35 cellular contexts compared by ENCODE assay signal in genomic region chr10:11827006-11827405, GRCh38.
"Had no signal": no experiment of that assay in that cellular context is flagged by ENCODE, and none has a peak within 500 bp of the region (broad histone marks: within the 10 kb centered on the region; RNA-seq: fewer than 3 reads in every experiment).

No MANE protein-coding gene starts in this region.

- H3K27ac Mint-ChIP-seq: activated B cell treated with CpG ODN at 0.5 μM for 24 hours; activated CD4-positive, alpha-beta memory T cell treated with anti-CD3 and anti-CD28 coated beads for 36 hours; activated CD8-positive, alpha-beta memory T cell treated with anti-CD3 and anti-CD28 coated beads, Interleukin-2, amount 10 ng/mL, durations not matched to agents 7 days and 5 days; activated naive CD8-positive, alpha-beta T cell treated with anti-CD3 and anti-CD28 coated beads for 36 hours; activated T-cell treated with anti-CD3 and anti-CD28 coated beads, Interleukin-2, amount 50 U/mL, for 72 hours; activated T-helper 17 cell treated with anti-CD3 and anti-CD28 coated beads, Interleukin-2, amount 50 U/mL, for 72 hours; T-helper 1 cell treated with Interleukin-12 subunit alpha and Interleukin-12 subunit beta and Interleukin-4 antibody, amounts not matched to agents 30 μg/mL and 1 μg/mL, for 36 hours; T-helper 2 cell treated with Interferon-gamma antibody and Interleukin-4, amounts not matched to agents 5 μg/mL and 100 μg/mL, for 36 hours had no signal

- H3K27ac ChIP-seq: brain microvascular endothelial cell, KMS-11, SJSA1 had no signal

- H3K9me3 ChIP-seq: SK-N-SH had no signal

- H3K27me3 ChIP-seq: brain microvascular endothelial cell had no signal

- DNase-seq: activated B cell treated with CpG ODN at 0.5 μM for 24 hours; activated CD4-positive, alpha-beta memory T cell treated with anti-CD3 and anti-CD28 coated beads for 36 hours; activated CD4-positive, alpha-beta T cell treated with anti-CD3 and anti-CD28 coated beads for 4 hours; activated CD4-positive, alpha-beta T cell treated with anti-CD3 and anti-CD28 coated beads, Interleukin-2, amount 50 U/mL, for 1 hour; activated CD4-positive, CD25-positive, alpha-beta regulatory T cell treated with anti-CD3 and anti-CD28 coated beads, Interleukin-2, amount 50 U/mL, for 72 hours; activated CD8-positive, alpha-beta memory T cell treated with anti-CD3 and anti-CD28 coated beads for 24 hours; activated CD8-positive, alpha-beta memory T cell treated with anti-CD3 and anti-CD28 coated beads, Interleukin-2, amount 10 ng/mL, durations not matched to agents 7 days and 5 days; activated CD8-positive, alpha-beta memory T cell treated with anti-CD3 and anti-CD28 coated beads, Interleukin-2, amount 50 U/mL, for 48 hours; activated effector memory CD4-positive, alpha-beta T cell treated with anti-CD3 and anti-CD28 coated beads, Interleukin-2, amount 50 U/mL, for 16 hours; activated naive CD4-positive, alpha-beta T cell; activated naive CD4-positive, alpha-beta T cell treated with anti-CD3 and anti-CD28 coated beads, Interleukin-2, amount 50 U/mL, for 16 hours; activated naive CD8-positive, alpha-beta T cell treated with anti-CD3 and anti-CD28 coated beads for 36 hours; activated T-cell treated with anti-CD3 and anti-CD28 coated beads, Interleukin-2, amount 50 U/mL, for 72 hours; amniotic stem cell; aorta; brain microvascular endothelial cell; central memory CD4-positive, alpha-beta T cell; MM.1S; MV-4-11; NCI-H1092; NCI-H1436 treated with DMSO at 0.1 percent for 48 hours; NCI-H1694 treated with DMSO at 0.1 percent for 48 hours; NCI-H2029; NCI-H2171; NCI-H510A; NCI-H526; NCI-H748 treated with DMSO at 0.1 percent for 48 hours; NK-92 treated with Interleukin-12 subunit alpha and Interleukin-12 subunit beta, amount 100 ng/mL, for 24 hours; SHP77 treated with DMSO at 0.1 percent for 48 hours; SK-N-SH had no signal

- H3K4me1 Mint-ChIP-seq: activated T-helper 17 cell treated with anti-CD3 and anti-CD28 coated beads, Interleukin-2, amount 50 U/mL, for 72 hours had no signal

- H3K36me3 ChIP-seq: brain microvascular endothelial cell had no signal

- H3K4me2 ChIP-seq: KMS-11, SK-N-SH had no signal

- ATAC-seq: activated CD8-positive, alpha-beta memory T cell treated with anti-CD3 and anti-CD28 coated beads, Interleukin-2, amount 10 ng/mL, durations not matched to agents 7 days and 5 days; activated T-cell treated with anti-CD3 and anti-CD28 coated beads, Interleukin-2, amount 50 U/mL, for 72 hours; activated T-helper 17 cell treated with anti-CD3 and anti-CD28 coated beads, Interleukin-2, amount 50 U/mL, for 72 hours had no signal

- H3K9me3 Mint-ChIP-seq: activated B cell treated with CpG ODN at 0.5 μM for 24 hours; activated CD4-positive, alpha-beta memory T cell treated with anti-CD3 and anti-CD28 coated beads for 36 hours; activated naive CD8-positive, alpha-beta T cell treated with anti-CD3 and anti-CD28 coated beads for 36 hours; activated T-cell treated with anti-CD3 and anti-CD28 coated beads, Interleukin-2, amount 50 U/mL, for 72 hours; activated T-helper 17 cell treated with anti-CD3 and anti-CD28 coated beads, Interleukin-2, amount 50 U/mL, for 72 hours; T-helper 1 cell treated with Interleukin-12 subunit alpha and Interleukin-12 subunit beta and Interleukin-4 antibody, amounts not matched to agents 30 μg/mL and 1 μg/mL, for 36 hours; T-helper 2 cell treated with Interferon-gamma antibody and Interleukin-4, amounts not matched to agents 5 μg/mL and 100 μg/mL, for 36 hours had no signal

- H3K4me3 ChIP-seq: SJSA1 had no signal

- H3K9me2 ChIP-seq: SK-N-SH had no signal

- H3K36me3 Mint-ChIP-seq: activated CD4-positive, alpha-beta memory T cell treated with anti-CD3 and anti-CD28 coated beads for 36 hours; activated CD8-positive, alpha-beta memory T cell treated with anti-CD3 and anti-CD28 coated beads, Interleukin-2, amount 10 ng/mL, durations not matched to agents 7 days and 5 days; activated naive CD8-positive, alpha-beta T cell treated with anti-CD3 and anti-CD28 coated beads for 36 hours had no signal

- H3K9ac ChIP-seq: KMS-11, SK-N-SH had no signal

- H3K4me3 Mint-ChIP-seq: activated B cell treated with CpG ODN at 0.5 μM for 24 hours; activated CD4-positive, alpha-beta memory T cell treated with anti-CD3 and anti-CD28 coated beads for 36 hours; activated CD8-positive, alpha-beta memory T cell treated with anti-CD3 and anti-CD28 coated beads, Interleukin-2, amount 10 ng/mL, durations not matched to agents 7 days and 5 days; activated naive CD8-positive, alpha-beta T cell treated with anti-CD3 and anti-CD28 coated beads for 36 hours; activated T-cell treated with anti-CD3 and anti-CD28 coated beads, Interleukin-2, amount 50 U/mL, for 72 hours; activated T-helper 17 cell treated with anti-CD3 and anti-CD28 coated beads, Interleukin-2, amount 50 U/mL, for 72 hours; T-helper 1 cell treated with Interleukin-12 subunit alpha and Interleukin-12 subunit beta and Interleukin-4 antibody, amounts not matched to agents 30 μg/mL and 1 μg/mL, for 36 hours; T-helper 2 cell treated with Interferon-gamma antibody and Interleukin-4, amounts not matched to agents 5 μg/mL and 100 μg/mL, for 36 hours had no signal
